In the genomic region with DNA sequence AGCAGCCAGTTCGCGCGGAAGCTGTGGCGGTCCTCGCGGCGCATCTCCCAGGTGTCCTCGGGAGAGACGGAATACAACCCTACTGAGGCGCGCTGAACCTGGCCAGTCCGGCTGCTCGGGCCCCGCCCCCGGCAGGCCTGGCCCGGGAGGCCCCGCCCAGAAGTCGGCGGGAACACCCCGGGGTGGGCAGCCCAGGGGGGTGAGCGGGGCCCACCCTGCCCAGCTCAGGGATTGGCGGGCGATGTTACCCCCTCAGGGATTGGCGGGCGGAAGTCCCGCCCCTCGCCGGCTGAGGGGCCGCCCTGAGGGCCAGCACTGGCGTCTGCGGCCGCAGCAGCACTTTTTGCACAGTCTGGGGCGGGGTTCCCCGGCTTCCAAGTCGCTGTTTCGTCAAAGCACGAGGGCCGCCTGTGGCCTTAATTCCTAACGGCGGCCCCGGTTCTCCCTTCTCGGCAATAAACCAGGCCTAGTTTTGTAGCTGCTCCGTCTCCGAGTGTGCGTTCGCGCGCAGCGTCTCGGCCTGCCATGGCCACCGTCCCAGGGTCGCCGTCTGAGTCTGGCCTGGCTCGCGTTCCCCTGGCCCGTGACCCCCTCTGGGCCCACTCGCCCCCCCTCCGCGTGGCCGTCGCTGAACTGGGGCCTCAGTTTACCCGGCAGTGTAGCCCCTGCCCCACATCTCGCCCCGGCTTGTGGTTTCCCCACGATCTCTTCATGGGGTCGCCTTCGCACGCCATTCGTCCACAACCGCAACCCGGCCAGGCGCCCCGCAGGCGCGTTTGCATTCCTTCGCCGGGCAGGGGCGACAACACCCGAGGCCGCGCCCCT, we compare ENCODE assay signal across 8 cellular contexts. TPM values are rescaled to one million over a fixed set of nuclear protein-coding genes. Genes with fewer than 3 reads are reported as not detected.
DNase-seq lines count a peak whose midpoint lies in the region; ATAC-seq and TF ChIP-seq lines count a peak whose summit lies in the region.

No MANE protein-coding gene starts in this region.

- no peaks in the 10 kb centered on the region for H3K27me3 Mint-ChIP-seq in activated T-cell treated with anti-CD3 and anti-CD28 coated beads, Interleukin-2, amount 50 U/mL, for 72 hours (ENCODE audit: low read depth)
- no peaks in the 10 kb centered on the region for H3K27me3 Mint-ChIP-seq in naive thymus-derived CD4-positive, alpha-beta T cell

- peak overlapping the region; percentile 92 for H3K27ac ChIP-seq in fibroblast of lung (ENCODE audit: insufficient read depth, low read length)
- H3K27ac ChIP-seq in naive thymus-derived CD4-positive, alpha-beta T cell (ENCODE audit: low read depth, low read length) = peak overlapping the region; percentile 73

- H4K20me1 ChIP-seq in fibroblast of lung (ENCODE audit: control insufficient read depth, extremely low read depth, insufficient read depth, low read length) = no peaks in the 10 kb centered on the region

- peak overlapping the region; percentile 81 for H2AFZ ChIP-seq in fibroblast of lung (ENCODE audit: low read length)

- no peaks in the 10 kb centered on the region for H3K9me3 Mint-ChIP-seq in activated T-cell treated with anti-CD3 and anti-CD28 coated beads, Interleukin-2, amount 50 U/mL, for 72 hours
- peaks cover 0 to 1% (median 0%) of the 10 kb centered on the region in 11 donors for H3K9me3 Mint-ChIP-seq in naive thymus-derived CD4-positive, alpha-beta T cell
- no peaks in the 10 kb centered on the region for H3K9me3 Mint-ChIP-seq in stimulated activated effector memory CD8-positive, alpha-beta T cell treated with anti-CD3 and anti-CD28 coated beads, Interleukin-12 subunit alpha, Interleukin-12 subunit beta, amount 100 ng/mL, for 72 hours

- no peaks in the 10 kb centered on the region for H3K9me3 ChIP-seq in fibroblast of lung (ENCODE audit: control insufficient read depth, insufficient read depth, low read depth, low read length)
- no peaks in the 10 kb centered on the region for H3K9me3 ChIP-seq in naive thymus-derived CD4-positive, alpha-beta T cell (ENCODE audit: control insufficient read depth in 2 of 3, low read length in 3 of 3)

- ATAC-seq in HG02678 (IDR thresholded peaks at IDR 0.05; ENCODE audit: unreplicated experiment) = peak; percentile 95
- peak; percentile 91 to 92 for ATAC-seq in activated T-cell treated with anti-CD3 and anti-CD28 coated beads, Interleukin-2, amount 50 U/mL, for 72 hours (replicated peaks in 1 of 2)
- peak; percentile 93 for ATAC-seq in naive thymus-derived CD4-positive, alpha-beta T cell
- ATAC-seq in stimulated activated effector memory CD8-positive, alpha-beta T cell treated with anti-CD3 and anti-CD28 coated beads, Interleukin-12 subunit alpha, Interleukin-12 subunit beta, amount 100 ng/mL, for 72 hours = peak; percentile 93

- peak; percentile 22 for DNase-seq in NCI-H524 treated with DMSO at 0.1 percent for 48 hours (lab: John Stamatoyannopoulos, UW)
- peak; percentile 82 to 89 for DNase-seq in activated T-cell treated with anti-CD3 and anti-CD28 coated beads, Interleukin-2, amount 50 U/mL, for 72 hours
- DNase-seq in fibroblast of lung (ENCODE audit: low read depth in 2 of 2) = peak; percentile 94
- peak; percentile 51 to 75 (median 68) for DNase-seq in naive thymus-derived CD4-positive, alpha-beta T cell
- peak; percentile 62 to 71 for DNase-seq in stimulated activated effector memory CD8-positive, alpha-beta T cell treated with anti-CD3 and anti-CD28 coated beads, Interleukin-12 subunit alpha, Interleukin-12 subunit beta, amount 100 ng/mL, for 72 hours (ENCODE audit: low spot score in 2 of 2)
- DNase-seq in SIG-M5 treated with dmso at 0.1 percent for 504 hours (lab: John Stamatoyannopoulos, UW; ENCODE audit: unreplicated experiment) = no peak

- POLR2A ChIA-PET in naive thymus-derived CD4-positive, alpha-beta T cell (lab: Charles Lee) = interaction anchor here (1.0 to 3.1 kb wide), 2 partner anchors 11 to 30 kb away, joined by 4 to 17 read pairs; a partner anchor contains a TSS

- no peaks in the 10 kb centered on the region for H3K27me3 ChIP-seq in fibroblast of lung (ENCODE audit: control insufficient read depth, insufficient read depth, low read length)
- no peaks in the 10 kb centered on the region for H3K27me3 ChIP-seq in naive thymus-derived CD4-positive, alpha-beta T cell (ENCODE audit: control insufficient read depth in 2 of 2, insufficient read depth in 2 of 2, low read length in 2 of 2)

- H3K27ac Mint-ChIP-seq in activated T-cell treated with anti-CD3 and anti-CD28 coated beads, Interleukin-2, amount 50 U/mL, for 72 hours = peak overlapping the region; percentile 43
- peak overlapping the region in 6 of 9 donors; percentile 40 to 81 (median 74) for H3K27ac Mint-ChIP-seq in naive thymus-derived CD4-positive, alpha-beta T cell
- H3K27ac Mint-ChIP-seq in stimulated activated effector memory CD8-positive, alpha-beta T cell treated with anti-CD3 and anti-CD28 coated beads, Interleukin-12 subunit alpha, Interleukin-12 subunit beta, amount 100 ng/mL, for 72 hours = peak overlapping the region; percentile 68

- CTCF ChIA-PET in naive thymus-derived CD4-positive, alpha-beta T cell (lab: Charles Lee) = no interaction called here

- peaks cover 0 to 3% of the 10 kb centered on the region in 2 donors for H3K36me3 Mint-ChIP-seq in activated T-cell treated with anti-CD3 and anti-CD28 coated beads, Interleukin-2, amount 50 U/mL, for 72 hours (ENCODE audit: insufficient read depth in 2 of 2)
- peaks cover 0 to 11% (median 6%) of the 10 kb centered on the region in 5 donors for H3K36me3 Mint-ChIP-seq in naive thymus-derived CD4-positive, alpha-beta T cell
- peaks cover 55% of the 10 kb centered on the region for H3K36me3 Mint-ChIP-seq in stimulated activated effector memory CD8-positive, alpha-beta T cell treated with anti-CD3 and anti-CD28 coated beads, Interleukin-12 subunit alpha, Interleukin-12 subunit beta, amount 100 ng/mL, for 72 hours

- peak overlapping the region; percentile 84 for H3K9ac ChIP-seq in fibroblast of lung (ENCODE audit: insufficient read depth, low read length)

- H3K36me3 ChIP-seq in fibroblast of lung (ENCODE audit: control insufficient read depth, insufficient read depth, low read length) = peaks cover 3% of the 10 kb centered on the region
- peaks cover 0 to 35% (median 15%) of the 10 kb centered on the region in 3 experiments for H3K36me3 ChIP-seq in naive thymus-derived CD4-positive, alpha-beta T cell (ENCODE audit: control insufficient read depth in 2 of 3, insufficient read depth in 3 of 3, low read length in 3 of 3)

- no peaks in the 10 kb centered on the region for H3K79me2 ChIP-seq in fibroblast of lung (ENCODE audit: control insufficient read depth, insufficient read depth, low read length)

- H3K4me3 ChIP-seq in GM12875 (ENCODE audit: low read depth, low read length) (peak overlapping the region; percentile 16), fibroblast of lung (replicated peaks in 1 of 4; ENCODE audit: control extremely low read depth in 1 of 4, insufficient read depth in 1 of 4, low read depth in 3 of 4, low read length in 4 of 4) (peak overlapping the region; percentile 43 to 58 (median 51))
- H3K4me3 ChIP-seq in naive thymus-derived CD4-positive, alpha-beta T cell (ENCODE audit: low read length) = peak overlapping the region; percentile 46

- H3K4me1 Mint-ChIP-seq in activated T-cell treated with anti-CD3 and anti-CD28 coated beads, Interleukin-2, amount 50 U/mL, for 72 hours (ENCODE audit: low read depth) = peaks cover 8% of the 10 kb centered on the region
- H3K4me1 Mint-ChIP-seq in naive thymus-derived CD4-positive, alpha-beta T cell = peaks cover 5 to 23% (median 7%) of the 10 kb centered on the region in 7 donors
- peaks cover 21% of the 10 kb centered on the region for H3K4me1 Mint-ChIP-seq in stimulated activated effector memory CD8-positive, alpha-beta T cell treated with anti-CD3 and anti-CD28 coated beads, Interleukin-12 subunit alpha, Interleukin-12 subunit beta, amount 100 ng/mL, for 72 hours

- H3K4me2 ChIP-seq in fibroblast of lung (ENCODE audit: extremely low read depth, insufficient read depth, low read length) = peak overlapping the region; percentile 93

- intact Hi-C loops in naive thymus-derived CD4-positive, alpha-beta T cell (cut with micrococcal nuclease) = loop anchor here (1.0 kb wide), 3 partner anchors 22 to 504 kb away; a partner anchor contains a TSS

- peaks cover 6% of the 10 kb centered on the region for H3K4me1 ChIP-seq in fibroblast of lung (ENCODE audit: control insufficient read depth, extremely low read depth, insufficient read depth, low read length)
- H3K4me1 ChIP-seq in naive thymus-derived CD4-positive, alpha-beta T cell (ENCODE audit: control insufficient read depth in 2 of 2, insufficient read depth in 2 of 2, low read length in 2 of 2) = no peaks in the 10 kb centered on the region

- TF ChIP-seq CTCF in GM12875 (IDR thresholded peaks at IDR 0.05; ENCODE audit: borderline replicate concordance, insufficient read depth, low read depth, low read length) (no peak), fibroblast of lung (conservative IDR thresholded peaks at IDR 0.05 in 1 of 2, IDR thresholded peaks at IDR 0.05 in 1 of 2; ENCODE audit: low read depth in 1 of 2, low read length in 2 of 2) (no peak)

- H3K4me3 Mint-ChIP-seq in activated T-cell treated with anti-CD3 and anti-CD28 coated beads, Interleukin-2, amount 50 U/mL, for 72 hours = peak overlapping the region; percentile 72 to 84
- peak overlapping the region in 9 of 10 donors; percentile 64 to 86 (median 77) for H3K4me3 Mint-ChIP-seq in naive thymus-derived CD4-positive, alpha-beta T cell
- H3K4me3 Mint-ChIP-seq in stimulated activated effector memory CD8-positive, alpha-beta T cell treated with anti-CD3 and anti-CD28 coated beads, Interleukin-12 subunit alpha, Interleukin-12 subunit beta, amount 100 ng/mL, for 72 hours = peak overlapping the region; percentile 59

RNA-seq across cellular contexts. Expression of a gene that starts 30.0 kb away (rescaled TPM):
- total RNA-seq in activated T-cell treated with anti-CD3 and anti-CD28 coated beads, Interleukin-2, amount 50 U/mL, for 72 hours = 10 to 100 TPM; 84.0 to 87.4 TPM
- total RNA-seq in fibroblast of lung = 2.1 and 4.5 TPM in 2 replicates
- polyA plus RNA-seq in fibroblast of lung = 1.5 and 2.5 TPM in 2 replicates
- polyA plus RNA-seq in fibroblast of lung (2012) = 2.1 and 3.3 TPM in 2 replicates
- 23.4 and 24.0 TPM in 2 replicates for polyA minus RNA-seq in fibroblast of lung (ENCODE audit: low replicate concordance)
- total RNA-seq in naive thymus-derived CD4-positive, alpha-beta T cell = 100 to 1,000 TPM in 2 of 5 experiments, 10 to 100 TPM in 3; 48.8 to 289 (median 94.0) TPM
- polyA plus RNA-seq in naive thymus-derived CD4-positive, alpha-beta T cell = 1 to 10 TPM; 1.7 to 4.9 TPM

RNA-seq across cellular contexts. Expression of a gene that starts 32.9 kb away (rescaled TPM):
- 10 to 100 TPM; 54.7 to 56.2 TPM for total RNA-seq in activated T-cell treated with anti-CD3 and anti-CD28 coated beads, Interleukin-2, amount 50 U/mL, for 72 hours
- 25.9 and 29.2 TPM in 2 replicates for total RNA-seq in fibroblast of lung
- polyA plus RNA-seq in fibroblast of lung = 28.0 and 28.4 TPM in 2 replicates
- 31.7 and 39.5 TPM in 2 replicates for polyA plus RNA-seq in fibroblast of lung (2012)
- 22.0 and 34.3 TPM in 2 replicates for polyA minus RNA-seq in fibroblast of lung (ENCODE audit: low replicate concordance)
- total RNA-seq in naive thymus-derived CD4-positive, alpha-beta T cell = 10 to 100 TPM; 51.6 to 61.5 (median 56.9) TPM
- polyA plus RNA-seq in naive thymus-derived CD4-positive, alpha-beta T cell = 100 to 1,000 TPM in 1 of 2 donors, 10 to 100 TPM in 1; 88.2 to 115 TPM
